Comparison of ENCODE assay signal across 11 cellular contexts in the genomic region with DNA sequence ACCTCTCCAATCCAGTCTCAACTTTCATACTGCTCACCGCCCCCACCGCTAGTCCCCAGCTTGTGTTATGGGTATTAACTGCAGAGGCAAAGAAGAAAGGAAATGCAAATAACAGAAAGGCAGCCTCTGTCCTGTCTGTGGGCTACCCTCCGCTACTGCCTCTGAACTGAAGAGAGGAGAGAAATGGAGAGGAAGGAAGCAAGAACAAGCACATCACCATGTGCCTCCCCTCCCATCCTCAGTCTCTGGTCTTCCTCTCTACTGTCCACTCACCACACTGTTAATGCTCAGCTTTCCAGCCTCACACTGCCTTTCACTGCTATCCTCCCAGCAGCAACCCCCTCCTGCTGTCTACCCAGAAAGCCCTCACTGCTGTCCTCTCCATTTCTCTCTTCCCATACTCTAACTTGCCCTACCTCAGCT.
A peak's percentile ranks its signal among the peaks of the same experiment; 100 is the strongest.
DNase-seq lines count a peak whose midpoint lies in the region; ATAC-seq, FAIRE-seq and TF ChIP-seq lines count a peak whose summit lies in the region.
"Had no signal": no experiment of that assay in that cellular context is flagged by ENCODE, and none has a peak within 500 bp of the region (broad histone marks: within the 10 kb centered on the region; RNA-seq: fewer than 3 reads in every experiment).

No MANE protein-coding gene starts in this region.

- no peak for ATAC-seq in CD4-positive, alpha-beta T cell (ENCODE audit: poor library complexity)
- ATAC-seq in GM19025 (IDR thresholded peaks at IDR 0.05; ENCODE audit: low read depth, unreplicated experiment): peak; percentile 48
- peak; percentile 64 for ATAC-seq in HG03045 (IDR thresholded peaks at IDR 0.05; ENCODE audit: unreplicated experiment)
- peak; percentile 67 for ATAC-seq in GM12878

- no peaks in the 10 kb centered on the region for H3K9me2 ChIP-seq in PC-9 (ENCODE audit: insufficient read depth)

- H3K9ac ChIP-seq in GM12878 (ENCODE audit: control insufficient read depth, insufficient read depth, low read length): no peak overlapping the region

- FAIRE-seq in GM12878 (lab: Jason Lieb, UNC): no peak

- CTCF ChIA-PET in CD4-positive, alpha-beta T cell (lab: Charles Lee): no interaction called here
- CTCF ChIA-PET in GM12878 (lab: Yijun Ruan, JAX) (interaction anchor here (0.6 to 2.3 kb wide), 11 partner anchors 10 to 669 kb away, joined by 3 to 13 read pairs (median 3); no protein-coding TSS in a partner anchor), PC-9 (lab: Charles Lee) (no interaction called here)

- peak overlapping the region; percentile 56 for H3K4me2 ChIP-seq in GM12878 (ENCODE audit: control insufficient read depth, insufficient read depth)
- no peak overlapping the region for H3K4me2 ChIP-seq in PC-9

- peaks cover 3% of the 10 kb centered on the region for H3K9me3 Mint-ChIP-seq in CD4-positive, alpha-beta T cell

- TF ChIP-seq EP300 in GM12878 (IDR thresholded peaks at IDR 0.05; ENCODE audit: borderline replicate concordance in 1 of 2, control insufficient read depth in 1 of 2, low read depth in 2 of 2, low read length in 2 of 2): no peak

- no peaks in the 10 kb centered on the region for H3K27me3 Mint-ChIP-seq in CD4-positive, alpha-beta T cell

- WGBS in GM12878 (ENCODE audit: insufficient coverage, insufficient replicate concordance, low lambda C conversion rate, missing lambda C conversion rate): 74% methylated on average over 3 of the region's 3 CpGs

- H3K27me3 ChIP-seq in CD4-positive, alpha-beta T cell (ENCODE audit: control insufficient read depth, insufficient read depth, low read length): no peaks in the 10 kb centered on the region
- H3K27me3 ChIP-seq in GM12878 (replicated peaks in 1 of 2; ENCODE audit: control insufficient read depth in 2 of 2, insufficient read depth in 2 of 2, low read length in 1 of 2) (no peaks in the 10 kb centered on the region), PC-9 (ENCODE audit: insufficient read depth, low read depth) (no peaks in the 10 kb centered on the region)

- no peak for DNase-seq in CD4-positive, alpha-beta T cell
- DNase-seq in GM12878 (ENCODE audit: low read depth, low spot score) (no peak), NCI-H2196 (lab: John Stamatoyannopoulos, UW; ENCODE audit: unreplicated experiment) (no peak), COR-L47 (lab: John Stamatoyannopoulos, UW) (no peak), activated gamma-delta T cell (lab: John Stamatoyannopoulos, UW) (no peak), PC-9 (no peak)
- DNase-seq: AML-193, amygdala, NCI-H748 treated with DMSO at 0.1 percent for 48 hours had no signal

- peaks cover 93% of the 10 kb centered on the region for H3K36me3 Mint-ChIP-seq in CD4-positive, alpha-beta T cell (ENCODE audit: low read depth)

- no peaks in the 10 kb centered on the region for H4K20me1 ChIP-seq in GM12878 (ENCODE audit: control insufficient read depth, insufficient read depth)
- no peaks in the 10 kb centered on the region for H4K20me1 ChIP-seq in PC-9 (ENCODE audit: insufficient read depth)

- POLR2A ChIA-PET in CD4-positive, alpha-beta T cell (lab: Charles Lee): no interaction called here
- POLR2A ChIA-PET in GM12878 (lab: Charles Lee) (interaction anchor here (1.3 kb wide), 1 partner anchor 294 kb away, joined by 3 read pairs; a partner anchor contains a TSS), PC-9 (lab: Charles Lee; ENCODE audit: unreplicated experiment) (no interaction called here)

- TF ChIP-seq RAD21 in GM12878 (IDR thresholded peaks at IDR 0.05; ENCODE audit: insufficient read depth, low read depth, low read length): no peak

- peaks cover 14% of the 10 kb centered on the region for H3K4me1 ChIP-seq in GM12878 (ENCODE audit: control insufficient read depth, insufficient read depth, low read length)
- H3K4me1 ChIP-seq in PC-9 (replicated peaks; ENCODE audit: insufficient read depth): peaks cover 9% of the 10 kb centered on the region; the same call in 1 of the 2 replicates

- no peaks in the 10 kb centered on the region for H3K9me3 ChIP-seq in CD4-positive, alpha-beta T cell (ENCODE audit: control insufficient read depth, low read length)
- peaks cover 2% of the 10 kb centered on the region; the same call in 2 of the 3 replicates for H3K9me3 ChIP-seq in GM12878 (replicated peaks; ENCODE audit: control insufficient read depth, insufficient read depth, low read length)
- peaks cover 20% of the 10 kb centered on the region for H3K9me3 ChIP-seq in PC-9 (ENCODE audit: insufficient read depth, low read depth)

- peaks cover 6% of the 10 kb centered on the region; the same call in 1 of the 2 replicates for H3F3A ChIP-seq in PC-9 (ENCODE audit: insufficient read depth, low read depth)

- BruUV-seq in GM12878 (replicated peaks; lab: Mats Ljungman, UMichigan): no TSS peak
- no TSS peak for BruUV-seq in PC-9 (replicated peaks; lab: Mats Ljungman, UMichigan)

- H3K4me1 Mint-ChIP-seq in CD4-positive, alpha-beta T cell (ENCODE audit: low read depth): peaks cover 32% of the 10 kb centered on the region

- H2AFZ ChIP-seq in GM12878 (ENCODE audit: control insufficient read depth, low read depth, low read length): no peak overlapping the region
- no peak overlapping the region for H2AFZ ChIP-seq in PC-9

- SMC1A ChIA-PET in GM12878 (lab: Charles Lee; ENCODE audit: uncharacterized antibody, unreplicated experiment): interaction anchor here (1.2 to 3.3 kb wide), 8 partner anchors 10 to 401 kb away, joined by 3 to 22 read pairs (median 6); no protein-coding TSS in a partner anchor

- H3K79me2 ChIP-seq in GM12878 (ENCODE audit: control insufficient read depth, insufficient read depth, low read length) (no peaks in the 10 kb centered on the region), PC-9 (ENCODE audit: low read depth) (no peaks in the 10 kb centered on the region)

- no peak overlapping the region for H3K27ac ChIP-seq in CD4-positive, alpha-beta T cell (ENCODE audit: low read depth, low read length)
- peak overlapping the region; percentile 41; the same call in 1 of the 2 replicates for H3K27ac ChIP-seq in GM12878 (ENCODE audit: control insufficient read depth, insufficient read depth)
- H3K27ac ChIP-seq in PC-9: no peak overlapping the region

- peak overlapping the region; percentile 75 for H3K27ac Mint-ChIP-seq in CD4-positive, alpha-beta T cell

- no peak overlapping the region for H3K4me3 Mint-ChIP-seq in CD4-positive, alpha-beta T cell

- no peak for TF ChIP-seq POLR2A in GM12878 (IDR thresholded peaks at IDR 0.05; ENCODE audit: low read depth, low read length)

- RAD21 ChIA-PET in GM12878 (lab: Charles Lee; ENCODE audit: unreplicated experiment): interaction anchor here (0.6 to 1.5 kb wide), 10 partner anchors 24 to 470 kb away, joined by 3 to 5 read pairs (median 3); no protein-coding TSS in a partner anchor

- intact Hi-C loops in CD4-positive, alpha-beta T cell (cut with DNase I, micrococcal nuclease): no loop called here
- intact Hi-C loops in GM12878 (cut with micrococcal nuclease; ENCODE audit: unreplicated experiment) (no loop called here), PC-9 (cut with micrococcal nuclease; ENCODE audit: unreplicated experiment) (no loop called here)

- in situ Hi-C loops in GM12878 (cut with MboI): no loop called here

- TF ChIP-seq CTCF in CD4-positive, alpha-beta T cell (IDR thresholded peaks at IDR 0.05): no peak
- TF ChIP-seq CTCF in GM12878 (IDR thresholded peaks at IDR 0.05 in 2 of 3, conservative IDR thresholded peaks at IDR 0.05 in 1 of 3; ENCODE audit: control insufficient read depth in 2 of 3, extremely low read depth in 1 of 3, insufficient read depth in 1 of 3, low read depth in 3 of 3, low read length in 3 of 3) (no peak), PC-9 (conservative IDR thresholded peaks at IDR 0.05) (no peak)

- H3K36me3 ChIP-seq in GM12878 (ENCODE audit: control insufficient read depth in 2 of 2, insufficient read depth in 2 of 2, low read length in 1 of 2): peaks cover 10 to 42% of the 10 kb centered on the region in 2 experiments; a peak in 3 of 4 replicates
- H3K36me3 ChIP-seq in PC-9 (ENCODE audit: low read depth): peaks cover 38% of the 10 kb centered on the region

- no peak overlapping the region for H3K4me3 ChIP-seq in GM12878
- no peak overlapping the region for H3K4me3 ChIP-seq in PC-9

TF ChIP-seq in GM12878, 131 proteins besides CTCF, POLR2A, EP300 and RAD21:
- TF ChIP-seq DPF2 (IDR thresholded peaks at IDR 0.05) (no peak), JUNB (IDR thresholded peaks at IDR 0.05) (no peak), LARP7 (IDR thresholded peaks at IDR 0.05) (no peak), ZNF207 (IDR thresholded peaks at IDR 0.05; ENCODE audit: borderline replicate concordance) (no peak), KDM1A (IDR thresholded peaks at IDR 0.05; ENCODE audit: borderline replicate concordance) (no peak), ETV6 (conservative IDR thresholded peaks at IDR 0.05 in 1 of 2, IDR thresholded peaks at IDR 0.05 in 1 of 2; ENCODE audit: borderline replicate concordance in 1 of 2, low read depth in 1 of 2) (no peak)
- TF ChIP-seq, protein P1, sequence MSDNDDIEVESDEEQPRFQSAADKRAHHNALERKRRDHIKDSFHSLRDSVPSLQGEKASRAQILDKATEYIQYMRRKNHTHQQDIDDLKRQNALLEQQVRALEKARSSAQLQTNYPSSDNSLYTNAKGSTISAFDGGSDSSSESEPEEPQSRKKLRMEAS (IDR thresholded peaks at IDR 0.05; ENCODE audit: low read depth, low read length): no peak
- TF ChIP-seq, protein P2, sequence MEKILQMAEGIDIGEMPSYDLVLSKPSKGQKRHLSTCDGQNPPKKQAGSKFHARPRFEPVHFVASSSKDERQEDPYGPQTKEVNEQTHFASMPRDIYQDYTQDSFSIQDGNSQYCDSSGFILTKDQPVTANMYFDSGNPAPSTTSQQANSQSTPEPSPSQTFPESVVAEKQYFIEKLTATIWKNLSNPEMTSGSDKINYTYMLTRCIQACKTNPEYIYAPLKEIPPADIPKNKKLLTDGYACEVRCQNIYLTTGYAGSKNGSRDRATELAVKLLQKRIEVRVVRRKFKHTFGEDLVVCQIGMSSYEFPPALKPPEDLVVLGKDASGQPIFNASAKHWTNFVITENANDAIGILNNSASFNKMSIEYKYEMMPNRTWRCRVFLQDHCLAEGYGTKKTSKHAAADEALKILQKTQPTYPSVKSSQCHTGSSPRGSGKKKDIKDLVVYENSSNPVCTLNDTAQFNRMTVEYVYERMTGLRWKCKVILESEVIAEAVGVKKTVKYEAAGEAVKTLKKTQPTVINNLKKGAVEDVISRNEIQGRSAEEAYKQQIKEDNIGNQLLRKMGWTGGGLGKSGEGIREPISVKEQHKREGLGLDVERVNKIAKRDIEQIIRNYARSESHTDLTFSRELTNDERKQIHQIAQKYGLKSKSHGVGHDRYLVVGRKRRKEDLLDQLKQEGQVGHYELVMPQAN (conservative IDR thresholded peaks at IDR 0.05): no peak
TF ChIP-seq in GM12878: peak in this region for 0.
